8 cellular contexts compared by ENCODE assay signal in genomic region chr15:89971592-89971997, GRCh38. TPM values are rescaled to one million over a fixed set of nuclear protein-coding genes. Genes with fewer than 3 reads are reported as not detected.
A peak's percentile ranks its signal among the peaks of the same experiment; 100 is the strongest.
DNase-seq lines count a peak whose midpoint lies in the region; ATAC-seq and TF ChIP-seq lines count a peak whose summit lies in the region.

No MANE protein-coding gene starts in this region.

- no peaks in the 10 kb centered on the region for H3K36me3 ChIP-seq in upper lobe of left lung

- H3K4me1 Mint-ChIP-seq in activated CD4-positive, alpha-beta memory T cell treated with anti-CD3 and anti-CD28 coated beads for 36 hours (ENCODE audit: low read depth) = no peaks in the 10 kb centered on the region
- no peaks in the 10 kb centered on the region for H3K4me1 Mint-ChIP-seq in natural killer cell

- POLR2A ChIA-PET in HEK293T (lab: Yijun Ruan, JAX) = interaction anchor here (1.9 to 2.3 kb wide), 2 partner anchors 59 to 77 kb away, joined by 7 to 11 read pairs; partner anchors contain the start of genes AP3S2 and ARPIN
- POLR2A ChIA-PET in activated CD4-positive, alpha-beta memory T cell treated with anti-CD3 and anti-CD28 coated beads for 36 hours (lab: Charles Lee) = no interaction called here

- H3K4me1 ChIP-seq in upper lobe of left lung = peaks cover 0 to 21% (median 0%) of the 10 kb centered on the region in 4 donors

- H3K9me3 ChIP-seq in upper lobe of left lung = no peaks in the 10 kb centered on the region

- ATAC-seq in natural killer cell (peak; percentile 81 to 90 (median 89)), upper lobe of left lung (ENCODE audit: low FRiP score in 2 of 2) (peak; percentile 75 to 77)

- 41 to 49% methylated on average over 4 of the region's 4 CpGs for WGBS in upper lobe of left lung, 2 donors

- H3K4me3 Mint-ChIP-seq in activated CD4-positive, alpha-beta memory T cell treated with anti-CD3 and anti-CD28 coated beads for 36 hours = no peak overlapping the region
- no peak overlapping the region for H3K4me3 Mint-ChIP-seq in natural killer cell

- H3K27ac Mint-ChIP-seq in activated CD4-positive, alpha-beta memory T cell treated with anti-CD3 and anti-CD28 coated beads for 36 hours = no peak overlapping the region
- no peak overlapping the region for H3K27ac Mint-ChIP-seq in natural killer cell

- TF ChIP-seq POLR2A in erythroblast (IDR thresholded peaks at IDR 0.05; ENCODE audit: low read length) = no peak
- TF ChIP-seq POLR2A in upper lobe of left lung (IDR thresholded peaks at IDR 0.05) = no peak

- no peaks in the 10 kb centered on the region for H3K27me3 ChIP-seq in upper lobe of left lung

- no peaks in the 10 kb centered on the region for H3K9me3 Mint-ChIP-seq in activated CD4-positive, alpha-beta memory T cell treated with anti-CD3 and anti-CD28 coated beads for 36 hours
- H3K9me3 Mint-ChIP-seq in natural killer cell = no peaks in the 10 kb centered on the region

- DNase-seq in NCI-H524 (lab: John Stamatoyannopoulos, UW) (peak; percentile 33 to 55), NCI-H524 treated with DMSO at 0.1 percent for 48 hours (lab: John Stamatoyannopoulos, UW) (no peak), HEK293T (ENCODE audit: extremely low spot score) (peak; percentile 89), NCI-H146 treated with DMSO at 0.1 percent for 48 hours (lab: John Stamatoyannopoulos, UW; ENCODE audit: unreplicated experiment) (peak; percentile 2), erythroblast (lab: John Stamatoyannopoulos, UW) (peak; percentile 60 to 64), natural killer cell (peak; percentile 27), upper lobe of left lung (peak; percentile 38 to 41)
- DNase-seq in activated CD4-positive, alpha-beta memory T cell treated with anti-CD3 and anti-CD28 coated beads for 36 hours = peak; percentile 76

- CTCF ChIA-PET in HEK293T (lab: Yijun Ruan, JAX) = interaction anchor here (0.5 to 1.8 kb wide), 20 partner anchors 9 to 322 kb away, joined by 3 to 8 read pairs (median 3); partner anchors contain the start of gene ARPIN
- CTCF ChIA-PET in activated CD4-positive, alpha-beta memory T cell treated with anti-CD3 and anti-CD28 coated beads for 36 hours (lab: Charles Lee) = interaction anchor here (0.8 to 2.1 kb wide), 11 partner anchors 11 to 232 kb away, joined by 3 to 5 read pairs (median 3); no protein-coding TSS in a partner anchor

- no peak overlapping the region for H3K27ac ChIP-seq in upper lobe of left lung

- TF ChIP-seq EP300 in upper lobe of left lung (IDR thresholded peaks at IDR 0.05) = no peak

- no peak overlapping the region for H3K4me3 ChIP-seq in upper lobe of left lung

- no peaks in the 10 kb centered on the region for H3K27me3 Mint-ChIP-seq in activated CD4-positive, alpha-beta memory T cell treated with anti-CD3 and anti-CD28 coated beads for 36 hours
- peaks cover 0 to 4% of the 10 kb centered on the region in 2 donors for H3K27me3 Mint-ChIP-seq in natural killer cell (ENCODE audit: low read depth in 2 of 2)

- TF ChIP-seq CTCF in natural killer cell (IDR thresholded peaks at IDR 0.05) = peak; percentile 20
- TF ChIP-seq CTCF in upper lobe of left lung (IDR thresholded peaks at IDR 0.05) = peak in 5 of 6 experiments; percentile 31 to 44 (median 42)

- intact Hi-C loops in activated CD4-positive, alpha-beta memory T cell treated with anti-CD3 and anti-CD28 coated beads for 36 hours (cut with micrococcal nuclease) = loop anchor here (2.0 kb wide), 1 partner anchor 73 kb away; no protein-coding TSS in a partner anchor
- intact Hi-C loops in natural killer cell (cut with micrococcal nuclease) = no loop called here

- no peaks in the 10 kb centered on the region for H3K36me3 Mint-ChIP-seq in activated CD4-positive, alpha-beta memory T cell treated with anti-CD3 and anti-CD28 coated beads for 36 hours
- no peaks in the 10 kb centered on the region for H3K36me3 Mint-ChIP-seq in natural killer cell

TF ChIP-seq in HEK293T, 16 proteins besides CTCF, POLR2A, EP300 and RAD21:
- TF ChIP-seq PKNOX1 (IDR thresholded peaks at IDR 0.05) (peak; percentile 32; the same call in 1 of the 2 replicates), L3MBTL2 (conservative IDR thresholded peaks at IDR 0.05) (no peak)

RNA-seq across cellular contexts. Expression of gene ZNF710, which starts 29.5 kb away (rescaled TPM):
- 10 to 100 TPM; 27.0 to 28.5 TPM for total RNA-seq in activated CD4-positive, alpha-beta memory T cell treated with anti-CD3 and anti-CD28 coated beads for 36 hours
- 10 to 100 TPM; 26.5 to 43.1 (median 26.6) TPM for total RNA-seq in natural killer cell
- 10 to 100 TPM; 26.0 to 51.3 (median 44.5) TPM for total RNA-seq in upper lobe of left lung

RNA-seq across cellular contexts. Expression of gene ARPIN, which starts 58.8 kb away (rescaled TPM):
- under 1 TPM in 1 of 2 experiments, not detected in 1; 0.05 TPM for total RNA-seq in activated CD4-positive, alpha-beta memory T cell treated with anti-CD3 and anti-CD28 coated beads for 36 hours
- total RNA-seq in natural killer cell (1 to 10 TPM in 1 of 3 donors, under 1 TPM in 2; 0.23 to 5.5 (median 0.38) TPM), upper lobe of left lung (10 to 100 TPM; 24.9 to 56.6 (median 35.1) TPM)

Comparison
In these comparisons a context has a peak if more than half of its experiments do, and no peak if none do; other contexts are left out.
1. RNA of gene ARPIN, which starts 58.8 kb away (total RNA-seq): 24.9 to 56.6 TPM in upper lobe of left lung; 0.23 to 5.5 TPM in natural killer cell and 0.05 TPM in activated CD4-positive, alpha-beta memory T cell treated with anti-CD3 and anti-CD28 coated beads for 36 hours; every median in the first group is over 4 times any median in the second.